Comparison of ENCODE assay signal across 23 cellular contexts in the genomic region with DNA sequence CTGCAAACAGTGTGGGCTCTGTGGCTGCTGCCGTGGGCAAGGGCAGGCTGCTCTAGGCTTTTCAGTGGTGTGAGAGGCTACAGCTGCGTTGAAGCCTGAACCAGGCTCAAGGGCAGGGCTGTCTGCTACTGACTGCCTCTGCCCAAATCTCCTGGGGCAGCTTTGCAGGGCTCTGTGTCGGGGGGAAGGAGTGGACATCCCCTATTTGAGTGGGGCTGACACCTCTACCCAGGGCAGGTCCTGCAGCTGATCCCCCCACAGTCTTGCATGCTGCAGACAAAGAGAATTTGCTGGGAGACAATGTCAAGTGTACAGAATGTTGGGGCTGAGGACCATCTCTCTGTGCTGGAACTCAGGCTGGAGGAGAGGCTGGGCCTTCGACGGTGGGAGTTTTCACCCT.
A peak's percentile ranks its signal among the peaks of the same experiment; 100 is the strongest.
DNase-seq lines count a peak whose midpoint lies in the region; ATAC-seq, FAIRE-seq and TF ChIP-seq lines count a peak whose summit lies in the region.
"Had no signal": no experiment of that assay in that cellular context is flagged by ENCODE, and none has a peak within 500 bp of the region (broad histone marks: within the 10 kb centered on the region; RNA-seq: fewer than 3 reads in every experiment).

No MANE protein-coding gene starts in this region.

- H3K4me2 ChIP-seq in SK-N-SH, result no peak overlapping the region
- no peak overlapping the region for H3K4me2 ChIP-seq in K562 (ENCODE audit: insufficient read depth, low read length)
- H3K4me2 ChIP-seq: BLaER1 had no signal

- H3K9me3 ChIP-seq in SK-N-SH (no peaks in the 10 kb centered on the region), K562 (replicated peaks; ENCODE audit: control insufficient read depth, insufficient read depth, low read depth, low read length) (no peaks in the 10 kb centered on the region)
- H3K9me3 ChIP-seq: BLaER1, Caco-2, MG63 had no signal

- H3K4me1 ChIP-seq in SK-N-SH (ENCODE audit: control insufficient read depth in 1 of 2, insufficient read depth in 2 of 2, low read depth in 1 of 2, low read length in 1 of 2), result peaks cover 0 to 28% of the 10 kb centered on the region in 2 experiments; a peak in 1 of 4 replicates
- H3K4me1 ChIP-seq in K562 (replicated peaks in 1 of 2; ENCODE audit: control insufficient read depth in 2 of 2, insufficient read depth in 2 of 2, low read length in 2 of 2), result no peaks in the 10 kb centered on the region
- H3K4me1 ChIP-seq: Caco-2 had no signal

- no peak for TF ChIP-seq CTCF in SK-N-SH (IDR thresholded peaks at IDR 0.05)
- TF ChIP-seq CTCF in K562 (IDR thresholded peaks at IDR 0.05 in 2 of 3, conservative IDR thresholded peaks at IDR 0.05 in 1 of 3; ENCODE audit: insufficient read depth in 2 of 3, low read depth in 1 of 3, low read length in 3 of 3), result no peak

- H3K27ac ChIP-seq in SK-N-SH (ENCODE audit: low read depth in 2 of 2, low read length in 1 of 2) (no peak overlapping the region), K562 (ENCODE audit: extremely low read depth, low read depth, low read length) (no peak overlapping the region)
- H3K27ac ChIP-seq: 22Rv1, BLaER1 had no signal

- H2AFZ ChIP-seq in SK-N-SH (ENCODE audit: low read depth), result no peak overlapping the region
- no peak overlapping the region for H2AFZ ChIP-seq in K562 (ENCODE audit: low read depth, low read length)

- ATAC-seq in SK-N-SH treated with all-trans-retinoic acid at 6 μM for 48 hours (no peak), K562 (no peak), left lobe of liver (no peak), HG03457 (IDR thresholded peaks at IDR 0.05; ENCODE audit: unreplicated experiment) (no peak)
- ATAC-seq: GM12878 had no signal

- no peak for TF ChIP-seq POLR2A in K562 (conservative IDR thresholded peaks at IDR 0.05)

- in situ Hi-C loops in K562 (cut with MboI), result no loop called here

- H3K9me1 ChIP-seq in K562 (ENCODE audit: control insufficient read depth, insufficient read depth, low read length), result no peaks in the 10 kb centered on the region

- H3K9ac ChIP-seq in SK-N-SH (no peak overlapping the region), K562 (ENCODE audit: insufficient read depth in 1 of 2, low read depth in 2 of 2, low read length in 2 of 2) (no peak overlapping the region)
- H3K9ac ChIP-seq: BLaER1 had no signal

- no peaks in the 10 kb centered on the region for H3K9me2 ChIP-seq in SK-N-SH

- TF ChIP-seq RAD21 in SK-N-SH (IDR thresholded peaks at IDR 0.05; ENCODE audit: low read length) (no peak), K562 (CRISPR knock-in tag; conservative IDR thresholded peaks at IDR 0.05 in 1 of 2, IDR thresholded peaks at IDR 0.05 in 1 of 2) (no peak)

- H4K20me1 ChIP-seq in SK-N-SH (ENCODE audit: insufficient read depth) (no peaks in the 10 kb centered on the region), K562 (replicated peaks; ENCODE audit: control insufficient read depth, insufficient read depth, low read length) (0 out of 2 replicates have a peak, but pooled peaks cover 3% of the 10 kb centered on the region)
- H4K20me1 ChIP-seq: BLaER1 had no signal

- FAIRE-seq in K562 (lab: Jason Lieb, UNC), result no peak
- FAIRE-seq: GM12878, GM18507, RCC 7860 had no signal

- no TSS peak for BruUV-seq in K562 (replicated peaks; lab: Mats Ljungman, UMichigan)

- H3K36me3 ChIP-seq in SK-N-SH (replicated peaks in 1 of 2; ENCODE audit: control insufficient read depth in 1 of 2, insufficient read depth in 2 of 2, low read length in 1 of 2) (no peaks in the 10 kb centered on the region), K562 (ENCODE audit: control insufficient read depth, insufficient read depth, low read length) (no peaks in the 10 kb centered on the region)
- H3K36me3 ChIP-seq: BLaER1, MG63 had no signal

- H3K27me3 ChIP-seq in SK-N-SH (ENCODE audit: insufficient read depth), result no peaks in the 10 kb centered on the region
- H3K27me3 ChIP-seq in K562 (ENCODE audit: control insufficient read depth in 2 of 2, insufficient read depth in 2 of 2, low read length in 2 of 2), result peaks cover 0 to 46% of the 10 kb centered on the region in 2 experiments; a peak in 2 of 5 replicates
- H3K27me3 ChIP-seq: BLaER1, MG63 had no signal

- CTCF ChIA-PET in SK-N-SH (lab: Yijun Ruan, JAX), result interaction anchor here (1.0 kb wide), 1 partner anchor 11 kb away, joined by 3 read pairs; no protein-coding TSS in a partner anchor
- CTCF ChIA-PET in K562 (lab: Yijun Ruan, JAX; ENCODE audit: low intra/inter-chr PET ratio), result no interaction called here

- intact Hi-C loops in K562 (cut with micrococcal nuclease), result no loop called here
- intact Hi-C loops in posterior vena cava (cut with DNase I), result no loop called here

- WGBS in SK-N-SH (ENCODE audit: low lambda C conversion rate), result 72% methylated on average over 5 of the region's 5 CpGs
- 7% methylated on average over 5 of the region's 5 CpGs for WGBS in K562 (ENCODE audit: insufficient coverage, low coverage, missing lambda C conversion rate)

- H3K79me2 ChIP-seq in SK-N-SH (ENCODE audit: insufficient read depth) (no peaks in the 10 kb centered on the region), K562 (ENCODE audit: control insufficient read depth, insufficient read depth, low read length) (no peaks in the 10 kb centered on the region)

- DNase-seq in SK-N-SH (peak; percentile 16), K562 (ENCODE audit: extremely low read depth in 1 of 4, low spot score in 3 of 4) (no peak), left lobe of liver (ENCODE audit: low spot score) (peak; percentile 8), posterior vena cava (ENCODE audit: low spot score) (peak; percentile 62), NCI-H1694 (lab: John Stamatoyannopoulos, UW) (no peak)
- no peak for DNase-seq in stimulated activated CD4-positive, alpha-beta T cell treated with anti-CD3 and anti-CD28 coated beads, Interleukin-4, amount 100 ng/mL, for 4 hours
- DNase-seq: ACHN; CD4-positive, alpha-beta memory T cell; DND-41; MG63; NCI-H1417; NCI-H187; NCI-H446; NCI-H526 treated with DMSO at 0.1 percent for 48 hours; OCI-M1 had no signal

- H3K4me3 ChIP-seq in SK-N-SH (ENCODE audit: low read depth in 2 of 2, low read length in 1 of 2) (no peak overlapping the region), K562 (no peak overlapping the region)
- H3K4me3 ChIP-seq: BLaER1, GM12878, MG63 had no signal

- no peaks in the 10 kb centered on the region for H3F3A ChIP-seq in SK-N-SH (replicated peaks; ENCODE audit: insufficient read depth)

- POLR2A ChIA-PET in SK-N-SH (lab: Yijun Ruan, JAX), result no interaction called here
- POLR2A ChIA-PET in K562 (lab: Yijun Ruan, JAX), result interaction anchor here (0.5 to 0.6 kb wide), 2 partner anchors 13 to 44 kb away, joined by 3 read pairs; no protein-coding TSS in a partner anchor

- TF ChIP-seq EP300 in SK-N-SH (IDR thresholded peaks at IDR 0.05; ENCODE audit: borderline replicate concordance in 1 of 2, low read depth in 1 of 2, low read length in 1 of 2) (no peak), K562 (IDR thresholded peaks at IDR 0.05; ENCODE audit: low read length) (no peak)

TF ChIP-seq in SK-N-SH, 30 proteins besides CTCF, POLR2A, EP300 and RAD21 (continues in another document):
- TF ChIP-seq TEAD4 (IDR thresholded peaks at IDR 0.05; ENCODE audit: borderline replicate concordance, insufficient read depth), result no peak
- no peak for TF ChIP-seq JUND (IDR thresholded peaks at IDR 0.05)
- TF ChIP-seq MXI1 (IDR thresholded peaks at IDR 0.05; ENCODE audit: low read depth, low read length), result no peak
- TF ChIP-seq RXRA (IDR thresholded peaks at IDR 0.05; ENCODE audit: borderline replicate concordance, low read depth), result no peak
- no peak for TF ChIP-seq FOXM1 (IDR thresholded peaks at IDR 0.05; ENCODE audit: low read depth)
- TF ChIP-seq NFIC (IDR thresholded peaks at IDR 0.05; ENCODE audit: borderline replicate concordance), result no peak
- no peak for TF ChIP-seq YY1 (IDR thresholded peaks at IDR 0.05; ENCODE audit: low read depth)
- TF ChIP-seq ELF1 (IDR thresholded peaks at IDR 0.05), result no peak

TF ChIP-seq in SK-N-SH treated with all-trans-retinoic acid at 6 μM for 48 hours, 23 proteins besides CTCF, POLR2A, EP300 and RAD21:
- no peak for TF ChIP-seq ISL1 (CRISPR knock-in tag; IDR thresholded peaks at IDR 0.05)
- TF ChIP-seq BACH2 (CRISPR knock-in tag; IDR thresholded peaks at IDR 0.05; ENCODE audit: borderline replicate concordance), result no peak

TF ChIP-seq in K562, 482 proteins besides CTCF, POLR2A, EP300 and RAD21 (continues in another document):
- TF ChIP-seq RBM25 (IDR thresholded peaks at IDR 0.05; ENCODE audit: low read depth, low read length, severe bottlenecking), result peak; percentile 15
- TF ChIP-seq, protein P1, sequence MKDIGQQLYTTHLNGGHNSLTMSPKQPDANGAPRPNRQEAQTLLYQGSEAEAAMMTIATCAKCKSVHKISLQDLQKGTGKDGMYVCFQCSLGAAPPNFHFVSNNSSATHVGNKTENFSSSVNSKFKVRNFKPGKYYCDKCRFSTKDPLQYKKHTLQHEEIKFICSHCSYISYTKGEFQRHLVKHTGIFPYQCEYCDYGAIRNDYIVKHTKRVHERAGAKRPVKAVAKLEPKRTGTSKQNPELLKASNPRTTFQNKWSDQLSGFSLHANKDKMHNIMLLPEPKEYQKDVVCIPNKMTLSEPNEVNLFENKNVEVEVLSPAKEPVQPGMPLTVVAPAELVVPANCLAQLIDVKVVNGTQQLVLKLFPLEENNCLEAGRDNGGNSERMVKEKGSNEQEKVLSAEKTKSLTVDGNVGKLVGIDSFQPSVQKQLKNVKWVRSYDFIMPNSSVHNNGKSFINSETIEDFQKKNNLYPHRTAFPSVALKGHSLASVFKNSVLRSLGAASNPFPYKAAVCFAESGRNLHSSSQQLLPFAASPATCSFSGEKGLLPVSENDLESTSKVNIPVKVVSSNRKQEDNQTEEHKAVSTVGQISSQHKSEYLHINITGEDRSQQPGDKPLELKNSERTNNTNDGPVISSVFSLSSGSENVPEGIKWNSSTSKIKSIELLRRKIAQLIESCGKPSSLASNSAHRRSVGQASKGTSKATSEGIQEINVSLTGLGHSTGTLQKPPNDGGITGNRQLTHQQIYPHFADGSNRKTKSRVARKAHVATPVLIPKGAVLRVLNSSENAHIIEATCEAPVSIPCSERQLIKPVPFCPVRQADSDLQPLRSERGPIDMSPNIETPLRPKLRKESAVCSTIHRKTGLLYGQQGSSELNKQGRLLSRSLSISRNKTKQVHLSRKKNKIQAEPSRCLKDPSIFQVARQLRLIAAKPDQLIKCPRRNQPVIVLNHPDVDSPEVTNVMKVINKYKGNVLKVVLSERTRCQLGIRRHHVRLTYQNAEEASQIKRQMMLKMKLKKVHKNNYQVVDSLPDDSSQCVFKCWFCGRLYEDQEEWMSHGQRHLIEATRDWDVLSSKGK (CRISPR knock-in tag; IDR thresholded peaks at IDR 0.05), result no peak

Comparison
In these comparisons a context has a peak if more than half of its experiments do, and no peak if none do; other contexts are left out.
1. DNase-seq: peak in SK-N-SH (single experiment), left lobe of liver (single experiment) and posterior vena cava (single experiment); none in K562 (0 of 4), NCI-H1694 (single experiment) and stimulated activated CD4-positive, alpha-beta T cell treated with anti-CD3 and anti-CD28 coated beads, Interleukin-4, amount 100 ng/mL, for 4 hours (0 of 2).